In genomic region chr14:68783408-68784297, GRCh38 we compare ENCODE assay signal across 1 cellular context.
A peak's percentile ranks its signal among the peaks of the same experiment; 100 is the strongest.
TF ChIP-seq lines count a peak whose summit lies in the region.

No MANE protein-coding gene starts in this region.

TF ChIP-seq in HepG2, 621 proteins besides CTCF, POLR2A, EP300 and RAD21 (continued from another document and continues in another):
- TF ChIP-seq ZNF318 (CRISPR knock-in tag; IDR thresholded peaks at IDR 0.05) (no peak), ZNF709 (CRISPR knock-in tag; IDR thresholded peaks at IDR 0.05) (0 out of 2 replicates have a peak, but pooled peaks have one; percentile 16), KLF6 (CRISPR knock-in tag; IDR thresholded peaks at IDR 0.05) (peak; percentile 3; the same call in 1 of the 2 replicates), MXD1 (CRISPR knock-in tag; IDR thresholded peaks at IDR 0.05) (no peak), ZZZ3 (CRISPR knock-in tag; IDR thresholded peaks at IDR 0.05; ENCODE audit: borderline replicate concordance) (no peak), JUND (CRISPR knock-in tag; IDR thresholded peaks at IDR 0.05) (no peak), ZNF407 (CRISPR knock-in tag; IDR thresholded peaks at IDR 0.05; ENCODE audit: not compliant biosample characterization) (no peak), HNF1B (CRISPR knock-in tag; IDR thresholded peaks at IDR 0.05) (no peak), CSRNP1 (CRISPR knock-in tag; IDR thresholded peaks at IDR 0.05) (0 out of 2 replicates have a peak, but pooled peaks have one; percentile 25), KDM4B (CRISPR knock-in tag; IDR thresholded peaks at IDR 0.05) (no peak), ZNF296 (CRISPR knock-in tag; conservative IDR thresholded peaks at IDR 0.05) (0 out of 2 replicates have a peak, but pooled peaks have one; percentile 43), RAD51 (IDR thresholded peaks at IDR 0.05; ENCODE audit: borderline replicate concordance) (no peak), SCMH1 (CRISPR knock-in tag; IDR thresholded peaks at IDR 0.05; ENCODE audit: borderline replicate concordance) (no peak), HINFP (CRISPR knock-in tag; IDR thresholded peaks at IDR 0.05; ENCODE audit: low read depth) (no peak), ZHX2 (IDR thresholded peaks at IDR 0.05; ENCODE audit: low read depth) (no peak), ZHX2 (CRISPR knock-in tag; IDR thresholded peaks at IDR 0.05; ENCODE audit: borderline replicate concordance) (no peak), YY1 (IDR thresholded peaks at IDR 0.05; ENCODE audit: insufficient read depth, insufficient replicate concordance, low read depth, low read length) (no peak), MLX (CRISPR knock-in tag; IDR thresholded peaks at IDR 0.05) (no peak), ZKSCAN1 (IDR thresholded peaks at IDR 0.05; ENCODE audit: low read length) (no peak), ZNF768 (CRISPR knock-in tag; IDR thresholded peaks at IDR 0.05) (no peak)
